18 cellular contexts compared by ENCODE assay signal in the genomic region with DNA sequence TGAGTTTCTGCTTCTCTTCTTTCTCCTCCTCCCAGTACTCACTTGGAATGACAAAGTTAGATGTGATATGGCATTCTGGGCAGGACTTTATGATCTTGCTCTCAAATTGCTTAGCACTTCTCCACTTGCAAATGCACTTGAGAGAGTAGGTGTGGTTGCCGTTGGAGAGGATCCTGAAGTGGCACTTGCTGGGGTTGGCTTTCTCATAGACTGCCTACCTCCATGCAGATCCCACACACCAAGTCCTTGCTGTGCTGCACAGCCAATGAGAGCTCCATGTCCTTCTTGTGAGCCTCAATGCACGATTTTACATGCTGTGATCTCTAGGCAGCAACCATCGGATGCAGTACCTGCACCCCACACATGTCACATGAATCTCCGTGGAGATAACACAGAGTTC.
"Had no signal": no experiment of that assay in that cellular context is flagged by ENCODE, and none has a peak within 500 bp of the region (broad histone marks: within the 10 kb centered on the region; RNA-seq: fewer than 3 reads in every experiment).

No MANE protein-coding gene starts in this region.

- H3K4me1 Mint-ChIP-seq: activated CD4-positive, alpha-beta T cell treated with anti-CD3 and anti-CD28 coated beads, Interleukin-2, amount 10 ng/mL, durations not matched to agents 24 days and 14 days; activated naive CD4-positive, alpha-beta T cell treated with anti-CD3 and anti-CD28 coated beads, Interleukin-2, amount 50 U/mL, for 24 hours; nephron had no signal

- ATAC-seq: activated CD8-positive, alpha-beta T cell treated with anti-CD3 and anti-CD28 coated beads, Interleukin-2, amount 10 ng/mL, durations not matched to agents 7 days and 5 days; right cardiac atrium had no signal

- DNase-seq: activated CD4-positive, alpha-beta T cell treated with anti-CD3 and anti-CD28 coated beads, Interleukin-2, amount 10 ng/mL, durations not matched to agents 24 days and 14 days; activated CD4-positive, CD25-positive, alpha-beta regulatory T cell; activated CD8-positive, alpha-beta memory T cell treated with anti-CD3 and anti-CD28 coated beads, Interleukin-2, amount 50 U/mL, for 4 hours; activated CD8-positive, alpha-beta T cell treated with anti-CD3 and anti-CD28 coated beads, Interleukin-2, amount 10 ng/mL, durations not matched to agents 7 days and 5 days; activated effector memory CD4-positive, alpha-beta T cell treated with anti-CD3 and anti-CD28 coated beads, Interleukin-2, amount 50 U/mL, for 16 hours; activated T-cell treated with anti-CD3 and anti-CD28 coated beads, Interleukin-2, amount 50 U/mL, for 48 hours; adrenal gland; kidney; left ventricle myocardium inferior; mesendoderm; right cardiac atrium; small intestine; stimulated activated CD4-positive, alpha-beta T cell treated with anti-CD3 and anti-CD28 coated beads, Interleukin-4, amount 100 ng/mL, for 24 hours; stimulated activated naive CD4-positive, alpha-beta T cell had no signal

- H3K27ac Mint-ChIP-seq: activated CD4-positive, alpha-beta T cell treated with anti-CD3 and anti-CD28 coated beads, Interleukin-2, amount 10 ng/mL, durations not matched to agents 24 days and 14 days; activated CD8-positive, alpha-beta T cell treated with anti-CD3 and anti-CD28 coated beads, Interleukin-2, amount 10 ng/mL, durations not matched to agents 7 days and 5 days; activated naive CD4-positive, alpha-beta T cell treated with anti-CD3 and anti-CD28 coated beads, Interleukin-2, amount 50 U/mL, for 24 hours; nephron; type B pancreatic cell had no signal

- H3K4me3 Mint-ChIP-seq: activated CD4-positive, alpha-beta T cell treated with anti-CD3 and anti-CD28 coated beads, Interleukin-2, amount 10 ng/mL, durations not matched to agents 24 days and 14 days; activated CD8-positive, alpha-beta T cell treated with anti-CD3 and anti-CD28 coated beads, Interleukin-2, amount 10 ng/mL, durations not matched to agents 7 days and 5 days; activated naive CD4-positive, alpha-beta T cell treated with anti-CD3 and anti-CD28 coated beads, Interleukin-2, amount 50 U/mL, for 24 hours; nephron; type B pancreatic cell had no signal

- H3K27ac ChIP-seq: adrenal gland, left ventricle myocardium inferior, prostate gland had no signal

- H3K4me3 ChIP-seq: adrenal gland, left ventricle myocardium inferior, prostate gland had no signal

- H3K9me3 Mint-ChIP-seq: activated CD4-positive, alpha-beta T cell treated with anti-CD3 and anti-CD28 coated beads, Interleukin-2, amount 10 ng/mL, durations not matched to agents 24 days and 14 days; type B pancreatic cell had no signal

- H3K27me3 Mint-ChIP-seq: activated naive CD4-positive, alpha-beta T cell treated with anti-CD3 and anti-CD28 coated beads, Interleukin-2, amount 50 U/mL, for 24 hours had no signal

- H3K4me1 ChIP-seq: adrenal gland, left ventricle myocardium inferior, prostate gland had no signal

- H3K36me3 Mint-ChIP-seq: activated naive CD4-positive, alpha-beta T cell treated with anti-CD3 and anti-CD28 coated beads, Interleukin-2, amount 50 U/mL, for 24 hours; type B pancreatic cell had no signal

- H3K27me3 ChIP-seq: adrenal gland had no signal

- H3K9me3 ChIP-seq: adrenal gland, prostate gland had no signal

- H3K36me3 ChIP-seq: adrenal gland, left ventricle myocardium inferior, prostate gland had no signal
